ENCODE assay signal across 8 cellular contexts in the genomic region with DNA sequence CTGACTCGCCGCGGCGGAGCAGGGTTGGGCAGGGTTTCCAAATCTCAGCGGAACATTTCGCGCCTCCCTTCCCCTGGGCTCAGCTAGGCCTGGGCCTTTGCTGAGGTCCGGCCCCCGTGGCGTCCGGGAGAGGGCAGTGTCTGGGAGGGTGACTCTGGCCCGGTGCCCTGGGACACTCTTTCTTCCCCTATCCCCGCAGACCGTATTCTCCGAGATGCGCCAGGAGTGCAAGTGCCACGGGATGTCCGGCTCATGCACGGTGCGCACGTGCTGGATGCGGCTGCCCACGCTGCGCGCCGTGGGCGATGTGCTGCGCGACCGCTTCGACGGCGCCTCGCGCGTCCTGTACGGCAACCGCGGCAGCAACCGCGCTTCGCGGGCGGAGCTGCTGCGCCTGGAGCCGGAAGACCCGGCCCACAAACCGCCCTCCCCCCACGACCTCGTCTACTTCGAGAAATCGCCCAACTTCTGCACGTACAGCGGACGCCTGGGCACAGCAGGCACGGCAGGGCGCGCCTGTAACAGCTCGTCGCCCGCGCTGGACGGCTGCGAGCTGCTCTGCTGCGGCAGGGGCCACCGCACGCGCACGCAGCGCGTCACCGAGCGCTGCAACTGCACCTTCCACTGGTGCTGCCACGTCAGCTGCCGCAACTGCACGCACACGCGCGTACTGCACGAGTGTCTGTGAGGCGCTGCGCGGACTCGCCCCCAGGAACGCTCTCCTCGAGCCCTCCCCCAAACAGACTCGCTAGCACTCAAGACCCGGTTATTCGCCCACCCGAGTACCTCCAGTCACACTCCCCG. TPM values are rescaled to one million over a fixed set of nuclear protein-coding genes. Genes with fewer than 3 reads are reported as not detected.
DNase-seq lines count a peak whose midpoint lies in the region; ATAC-seq and TF ChIP-seq lines count a peak whose summit lies in the region.

No MANE protein-coding gene starts in this region.

- POLR2A ChIA-PET in A673 (lab: Charles Lee; ENCODE audit: low non-redundant PET): no interaction called here

- H3K36me3 ChIP-seq in A673 (ENCODE audit: insufficient read depth, low read length, poor library complexity, severe bottlenecking): no peaks in the 10 kb centered on the region
- H3K36me3 ChIP-seq in HUES6 (ENCODE audit: control insufficient read depth, insufficient read depth, low read length): no peaks in the 10 kb centered on the region
- H3K36me3 ChIP-seq in iPS-18a (ENCODE audit: control insufficient read depth, low read depth, low read length): no peaks in the 10 kb centered on the region

- peak overlapping the region; percentile 80 for H3K4me3 Mint-ChIP-seq in stimulated activated effector memory CD8-positive, alpha-beta T cell treated with anti-CD3 and anti-CD28 coated beads, Interleukin-12 subunit alpha, Interleukin-12 subunit beta, amount 100 ng/mL, for 72 hours

- H3K27ac ChIP-seq in A673 (ENCODE audit: low read depth, low read length, poor library complexity, severe bottlenecking) (no peak overlapping the region), HUES6 (ENCODE audit: low read depth, low read length) (no peak overlapping the region), iPS-18a (ENCODE audit: low read length) (no peak overlapping the region)

- ATAC-seq in stimulated activated effector memory CD8-positive, alpha-beta T cell treated with anti-CD3 and anti-CD28 coated beads, Interleukin-12 subunit alpha, Interleukin-12 subunit beta, amount 100 ng/mL, for 72 hours: peak; percentile 34
- ATAC-seq in HG02973 (IDR thresholded peaks at IDR 0.05; ENCODE audit: unreplicated experiment) (no peak), GM21737 (IDR thresholded peaks at IDR 0.05; ENCODE audit: unreplicated experiment) (no peak)

- no peaks in the 10 kb centered on the region for H3K9me3 Mint-ChIP-seq in stimulated activated effector memory CD8-positive, alpha-beta T cell treated with anti-CD3 and anti-CD28 coated beads, Interleukin-12 subunit alpha, Interleukin-12 subunit beta, amount 100 ng/mL, for 72 hours

- intact Hi-C loops in A673 (cut with micrococcal nuclease; ENCODE audit: unreplicated experiment): no loop called here

- H3K4me3 ChIP-seq in A673 (ENCODE audit: low read depth, low read length, poor library complexity, severe bottlenecking) (peak overlapping the region; percentile 32), HUES6 (ENCODE audit: low read depth, low read length) (peak overlapping the region; percentile 65), iPS-18a (ENCODE audit: low read length) (peak overlapping the region; percentile 48)

- no TSS peak for BruUV-seq in A673 (replicated peaks; lab: Mats Ljungman, UMichigan)

- H3K4me1 ChIP-seq in A673 (ENCODE audit: insufficient read depth, low read length, poor library complexity, severe bottlenecking) (peaks cover 42% of the 10 kb centered on the region), HUES6 (ENCODE audit: control insufficient read depth, insufficient read depth, low read length) (peaks cover 30% of the 10 kb centered on the region), iPS-18a (ENCODE audit: control insufficient read depth, low read depth, low read length) (peaks cover 18% of the 10 kb centered on the region)

- H3K27ac Mint-ChIP-seq in stimulated activated effector memory CD8-positive, alpha-beta T cell treated with anti-CD3 and anti-CD28 coated beads, Interleukin-12 subunit alpha, Interleukin-12 subunit beta, amount 100 ng/mL, for 72 hours: peak overlapping the region; percentile 74

- H3K4me1 Mint-ChIP-seq in stimulated activated effector memory CD8-positive, alpha-beta T cell treated with anti-CD3 and anti-CD28 coated beads, Interleukin-12 subunit alpha, Interleukin-12 subunit beta, amount 100 ng/mL, for 72 hours: peaks cover 59% of the 10 kb centered on the region

- CTCF ChIA-PET in A673 (lab: Charles Lee): interaction anchor here (1.3 kb wide), 1 partner anchor 17 kb away, joined by 3 read pairs; no protein-coding TSS in a partner anchor

- DNase-seq in A673 (ENCODE audit: low spot score): no peak
- DNase-seq in activated gamma-delta T cell treated with Interleukin-2 at 50 U/mL for 16 hours: peak; percentile 36
- peak in 1 of 2 donors; percentile 10 for DNase-seq in stimulated activated effector memory CD8-positive, alpha-beta T cell treated with anti-CD3 and anti-CD28 coated beads, Interleukin-12 subunit alpha, Interleukin-12 subunit beta, amount 100 ng/mL, for 72 hours (ENCODE audit: low spot score in 2 of 2)
- no peak for DNase-seq in NAMALWA (ENCODE audit: low spot score)

- H3K9ac ChIP-seq in HUES6 (ENCODE audit: low read length): peak overlapping the region; percentile 23
- no peak overlapping the region for H3K9ac ChIP-seq in iPS-18a (ENCODE audit: low read length)

- no peak for TF ChIP-seq CTCF in A673 (conservative IDR thresholded peaks at IDR 0.05; ENCODE audit: low read depth, low read length)

- H3K9me3 ChIP-seq in A673 (ENCODE audit: low read depth, low read length, poor library complexity, severe bottlenecking) (no peaks in the 10 kb centered on the region), HUES6 (ENCODE audit: control insufficient read depth, insufficient read depth, low read depth, low read length) (no peaks in the 10 kb centered on the region), iPS-18a (ENCODE audit: control insufficient read depth, low read depth, low read length) (no peaks in the 10 kb centered on the region)

- H3K36me3 Mint-ChIP-seq in stimulated activated effector memory CD8-positive, alpha-beta T cell treated with anti-CD3 and anti-CD28 coated beads, Interleukin-12 subunit alpha, Interleukin-12 subunit beta, amount 100 ng/mL, for 72 hours: peaks cover 14% of the 10 kb centered on the region

- H3K27me3 ChIP-seq in A673 (replicated peaks; ENCODE audit: insufficient read depth, low read depth, low read length, poor library complexity) (peaks cover 78% of the 10 kb centered on the region), HUES6 (ENCODE audit: control insufficient read depth, insufficient read depth, low read length) (peaks cover 99% of the 10 kb centered on the region), iPS-18a (ENCODE audit: control insufficient read depth, insufficient read depth, low read length) (peaks cover 100% of the 10 kb centered on the region)

RNA-seq across cellular contexts. Expression of gene WNT1, which starts 3.0 kb away (rescaled TPM):
- not detected in 2 replicates for total RNA-seq in A673 (2021)

RNA-seq across cellular contexts. Expression of gene WNT10B, which starts 9.6 kb away (rescaled TPM):
- total RNA-seq in A673 (2021): 0.17 and 0.50 TPM in 2 replicates

RNA-seq across cellular contexts. Expression of gene DDN, which starts 18.0 kb away (rescaled TPM):
- 2.7 and 2.9 TPM in 2 replicates for total RNA-seq in A673 (2021)

RNA-seq across cellular contexts. Expression of gene ARF3, which starts 23.9 kb away (rescaled TPM):
- total RNA-seq in A673 (2021): 183 and 196 TPM in 2 replicates

RNA-seq across cellular contexts. Expression of gene PRKAG1, which starts 37.4 kb away (rescaled TPM):
- 50.7 and 59.6 TPM in 2 replicates for total RNA-seq in A673 (2021)
